14 cellular contexts compared by ENCODE assay signal in genomic region chr18:76941284-76941683, GRCh38.
DNase-seq lines count a peak whose midpoint lies in the region; FAIRE-seq and TF ChIP-seq lines count a peak whose summit lies in the region.
"Had no signal": no experiment of that assay in that cellular context is flagged by ENCODE, and none has a peak within 500 bp of the region (broad histone marks: within the 10 kb centered on the region; RNA-seq: fewer than 3 reads in every experiment).

No MANE protein-coding gene starts in this region.

- H3K36me3 ChIP-seq in colonic mucosa: no peaks in the 10 kb centered on the region
- H3K36me3 ChIP-seq in small intestine (ENCODE audit: control insufficient read depth in 2 of 2, insufficient read depth in 2 of 2, low read length in 2 of 2): peaks cover 6% of the 10 kb centered on the region in 2 donors

- peak; percentile 8 to 39 for DNase-seq in NCI-H2081 (lab: John Stamatoyannopoulos, UW)
- no peak for DNase-seq in NCI-H2081 treated with DMSO at 0.1 percent for 48 hours (lab: John Stamatoyannopoulos, UW)
- peak; percentile 40 for DNase-seq in colonic mucosa
- DNase-seq in small intestine: peak; percentile 22
- DNase-seq in iPS-NIHi7 (ENCODE audit: extremely low spot score): no peak
- no peak for DNase-seq in putamen (ENCODE audit: low spot score)
- DNase-seq: ACHN; Calu3; CD4-positive, CD25-positive, alpha-beta regulatory T cell; DMS 273 treated with DMSO at 0.1 percent for 48 hours had no signal

- no peak for FAIRE-seq in small intestine (lab: Jason Lieb, UNC)
- FAIRE-seq: H1 had no signal

- TF ChIP-seq EP300 in Ishikawa (IDR thresholded peaks at IDR 0.05; ENCODE audit: borderline replicate concordance): no peak

- intact Hi-C loops in colonic mucosa (cut with DNase I): no loop called here

- no peak overlapping the region for H3K27ac ChIP-seq in colonic mucosa
- no peak overlapping the region for H3K27ac ChIP-seq in small intestine (ENCODE audit: low read depth in 1 of 2, low read length in 1 of 2)
- H3K27ac ChIP-seq: BLaER1 treated with 17β-estradiol and CSF1 and Interleukin-3, amounts not matched to agents 10 nM and 100 nM had no signal

- WGBS in small intestine, 3 donors: 49 to 83% (median 64%) methylated on average over 9 of the region's 9 CpGs

- no peak for TF ChIP-seq CTCF in colonic mucosa (IDR thresholded peaks at IDR 0.05)

- H3K27me3 ChIP-seq in colonic mucosa (no peaks in the 10 kb centered on the region), small intestine (ENCODE audit: control insufficient read depth in 2 of 2, insufficient read depth in 2 of 2, low read length in 2 of 2) (no peaks in the 10 kb centered on the region)
- H3K27me3 ChIP-seq: BLaER1 treated with 17β-estradiol and CSF1 and Interleukin-3, amounts not matched to agents 10 nM and 100 nM had no signal

- H3K9me3 ChIP-seq in colonic mucosa (no peaks in the 10 kb centered on the region), small intestine (ENCODE audit: control insufficient read depth, low read depth) (no peaks in the 10 kb centered on the region)
- H3K9me3 ChIP-seq: HAP-1 had no signal

- H3K4me3 ChIP-seq in colonic mucosa (no peak overlapping the region), small intestine (ENCODE audit: low read depth in 1 of 2, low read length in 2 of 2) (no peak overlapping the region)
- H3K4me3 ChIP-seq: BLaER1 treated with 17β-estradiol and CSF1 and Interleukin-3, amounts not matched to agents 10 nM and 100 nM; HAP-1 had no signal

- H3K9ac ChIP-seq in colonic mucosa (ENCODE audit: low read depth in 2 of 2, low read length in 2 of 2): no peak overlapping the region
- H3K9ac ChIP-seq: BLaER1 treated with 17β-estradiol and CSF1 and Interleukin-3, amounts not matched to agents 10 nM and 100 nM had no signal

- H3K4me1 ChIP-seq in colonic mucosa: no peaks in the 10 kb centered on the region
- H3K4me1 ChIP-seq in small intestine (ENCODE audit: control insufficient read depth in 2 of 2, insufficient read depth in 1 of 2, low read depth in 1 of 2, low read length in 1 of 2): no peaks in the 10 kb centered on the region
- H3K4me1 ChIP-seq: HAP-1 had no signal

- TF ChIP-seq RAD21 in Ishikawa (IDR thresholded peaks at IDR 0.05; ENCODE audit: low read depth): no peak

TF ChIP-seq in Ishikawa, 13 proteins besides CTCF, POLR2A, EP300 and RAD21:
- TF ChIP-seq MAX (IDR thresholded peaks at IDR 0.05): 0 out of 2 replicates have a peak, but pooled peaks have one; percentile 17
- TF ChIP-seq USF1 (IDR thresholded peaks at IDR 0.05): no peak
- TF ChIP-seq NFIC (IDR thresholded peaks at IDR 0.05): no peak
- no peak for TF ChIP-seq CEBPB (IDR thresholded peaks at IDR 0.05)
- no peak for TF ChIP-seq TEAD4 (IDR thresholded peaks at IDR 0.05)
- TF ChIP-seq REST (IDR thresholded peaks at IDR 0.05; ENCODE audit: low read depth): no peak
- no peak for TF ChIP-seq FOXM1 (IDR thresholded peaks at IDR 0.05; ENCODE audit: borderline replicate concordance, low read depth)
- TF ChIP-seq ZBTB7A (IDR thresholded peaks at IDR 0.05; ENCODE audit: low read depth): no peak

Comparison
In these comparisons a context has a peak if more than half of its experiments do, and no peak if none do; other contexts are left out.
1. DNase-seq: peak in NCI-H2081 (2 of 2), colonic mucosa (single experiment) and small intestine (single experiment); none in NCI-H2081 treated with DMSO at 0.1 percent for 48 hours (single experiment), iPS-NIHi7 (single experiment) and putamen (single experiment).